ENCODE assay signal across 8 cellular contexts in the genomic region with DNA sequence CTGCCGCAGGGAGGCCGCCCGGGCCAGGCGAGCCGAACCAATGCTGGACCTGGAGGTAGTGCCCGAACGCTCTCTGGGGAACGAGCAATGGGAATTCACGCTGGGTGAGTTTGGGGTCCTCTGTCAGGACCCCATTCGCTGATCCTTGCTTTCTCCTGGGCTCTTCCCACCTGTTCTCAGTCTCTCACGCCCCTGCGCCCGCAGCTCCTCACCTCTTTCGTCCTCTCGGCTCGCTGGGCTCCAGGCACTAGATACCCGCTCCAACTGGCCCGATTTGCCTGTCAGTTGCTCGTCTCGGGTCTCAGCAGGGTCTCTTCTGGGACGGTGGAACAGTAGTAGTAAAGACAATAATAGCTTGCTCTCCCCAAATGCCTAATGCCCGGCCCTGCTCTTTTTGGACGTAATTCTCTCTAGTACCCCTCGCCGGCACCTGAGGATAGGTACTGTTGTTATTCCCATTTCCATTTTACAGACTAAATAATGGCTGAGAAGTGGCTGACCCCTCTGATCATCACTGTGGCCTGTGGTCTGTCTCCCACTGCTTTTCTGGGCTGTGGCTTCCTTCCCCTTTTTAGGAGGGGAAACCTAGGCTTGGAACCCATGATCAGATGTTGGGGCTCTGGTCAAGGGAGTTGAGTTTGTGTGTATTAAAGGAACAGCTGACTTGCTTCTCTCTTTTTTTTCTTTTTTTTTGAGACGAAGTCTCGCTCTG. TPM values are rescaled to one million over a fixed set of nuclear protein-coding genes. Genes with fewer than 3 reads are reported as not detected.
DNase-seq lines count a peak whose midpoint lies in the region; ATAC-seq and TF ChIP-seq lines count a peak whose summit lies in the region.

No MANE protein-coding gene starts in this region.

- H2AFZ ChIP-seq in PC-9, result peak overlapping the region; percentile 89

- H3K27me3 ChIP-seq in PC-9 (ENCODE audit: insufficient read depth, low read depth) (no peaks in the 10 kb centered on the region), duodenal mucosa (ENCODE audit: control insufficient read depth in 1 of 2, insufficient read depth in 2 of 2, low read length in 2 of 2) (no peaks in the 10 kb centered on the region), muscle layer of colon (ENCODE audit: control insufficient read depth in 1 of 2, insufficient read depth in 2 of 2, low read length in 2 of 2) (no peaks in the 10 kb centered on the region)

- H3K9ac ChIP-seq in duodenal mucosa (ENCODE audit: low read depth in 1 of 2, low read length in 2 of 2) (peak overlapping the region; percentile 70 to 93), muscle layer of colon (ENCODE audit: low read length) (peak overlapping the region; percentile 75)

- H3K79me2 ChIP-seq in PC-9 (ENCODE audit: low read depth), result peaks cover 55% of the 10 kb centered on the region

- H3F3A ChIP-seq in PC-9 (ENCODE audit: insufficient read depth, low read depth), result peaks cover 18% of the 10 kb centered on the region; the same call in 1 of the 2 replicates

- H3K27ac ChIP-seq in PC-9, result no peak overlapping the region
- no peak overlapping the region for H3K27ac ChIP-seq in duodenal mucosa (ENCODE audit: low read depth, low read length)
- H3K27ac ChIP-seq in muscle layer of colon (ENCODE audit: low read depth, low read length), result peak overlapping the region; percentile 16

- H3K4me2 ChIP-seq in PC-9, result peak overlapping the region; percentile 95

- no peaks in the 10 kb centered on the region for H3K9me3 ChIP-seq in PC-9 (ENCODE audit: insufficient read depth, low read depth)
- no peaks in the 10 kb centered on the region for H3K9me3 ChIP-seq in duodenal mucosa (ENCODE audit: control insufficient read depth in 1 of 2, low read length in 2 of 2)
- H3K9me3 ChIP-seq in muscle layer of colon (ENCODE audit: low read length), result no peaks in the 10 kb centered on the region

- H3K4me3 ChIP-seq in PC-9, result peak overlapping the region; percentile 79
- peak overlapping the region; percentile 89 to 99 for H3K4me3 ChIP-seq in duodenal mucosa (ENCODE audit: low read depth in 1 of 2, low read length in 2 of 2)
- H3K4me3 ChIP-seq in muscle layer of colon (ENCODE audit: low read depth in 1 of 2, low read length in 2 of 2), result peak overlapping the region; percentile 79 to 99

- POLR2A ChIA-PET in PC-9 (lab: Charles Lee; ENCODE audit: unreplicated experiment), result interaction anchor here (0.6 to 0.7 kb wide), 2 partner anchors 84 to 556 kb away, joined by 5 to 7 read pairs; no protein-coding TSS in a partner anchor

- H3K9me2 ChIP-seq in PC-9 (ENCODE audit: insufficient read depth), result no peaks in the 10 kb centered on the region

- intact Hi-C loops in PC-9 (cut with micrococcal nuclease; ENCODE audit: unreplicated experiment), result loop anchor here (5.0 kb wide), 1 partner anchor 47 kb away; the partner anchor contains the start of genes FBXL8 and TRADD

- CTCF ChIA-PET in PC-9 (lab: Charles Lee), result no interaction called here

- BruUV-seq in PC-9 (replicated peaks; lab: Mats Ljungman, UMichigan), result no TSS peak

- H3K4me1 ChIP-seq in PC-9 (replicated peaks; ENCODE audit: insufficient read depth) (peaks cover 39% of the 10 kb centered on the region), duodenal mucosa (ENCODE audit: control insufficient read depth in 1 of 2, insufficient read depth in 2 of 2, low read length in 2 of 2) (peaks cover 28% of the 10 kb centered on the region in 2 donors), muscle layer of colon (ENCODE audit: insufficient read depth, low read length) (peaks cover 12% of the 10 kb centered on the region)

- H3K36me3 ChIP-seq in PC-9 (ENCODE audit: low read depth) (no peaks in the 10 kb centered on the region), duodenal mucosa (ENCODE audit: control insufficient read depth in 1 of 2, insufficient read depth in 2 of 2, low read length in 2 of 2) (peaks cover 0 to 3% of the 10 kb centered on the region in 2 donors), muscle layer of colon (ENCODE audit: insufficient read depth, low read length) (peaks cover 4% of the 10 kb centered on the region)

- ATAC-seq in GM21786 (IDR thresholded peaks at IDR 0.05; ENCODE audit: unreplicated experiment), result peak; percentile 10
- no peak for ATAC-seq in GM19023 (IDR thresholded peaks at IDR 0.05; ENCODE audit: unreplicated experiment)

- no peak for TF ChIP-seq CTCF in PC-9 (conservative IDR thresholded peaks at IDR 0.05)

- in situ Hi-C loops in Caki2 (cut with HindIII; ENCODE audit: low pct_unique_long_range_greater_than_20kb, low sequenced_read_pairs), result no loop called here

- peak; percentile 6 for DNase-seq in Caki2 (ENCODE audit: low read depth)
- no peak for DNase-seq in PC-9
- DNase-seq in hepatic stellate cell (ENCODE audit: low spot score), result no peak
- no peak for DNase-seq in DMS153 (lab: John Stamatoyannopoulos, UW)

- H4K20me1 ChIP-seq in PC-9 (ENCODE audit: insufficient read depth), result peaks cover 17% of the 10 kb centered on the region; the same call in 1 of the 2 replicates

RNA-seq across cellular contexts. Expression of gene PHAF1, which starts 0.6 kb away (rescaled TPM):
- 10.3 and 12.0 TPM in 2 replicates for total RNA-seq in Caki2 (2014; rRNA removed; shearing (Covaris generic); ENCODE audit: low replicate concordance)
- total RNA-seq in PC-9 (2021), result 19.5 and 21.1 TPM in 2 replicates

RNA-seq across cellular contexts. Expression of gene B3GNT9, which starts 40.5 kb away (rescaled TPM):
- total RNA-seq in Caki2 (2014; rRNA removed; shearing (Covaris generic); ENCODE audit: low replicate concordance), result 1.1 and 3.3 TPM in 2 replicates
- total RNA-seq in PC-9 (2021), result 4.0 and 4.2 TPM in 2 replicates

RNA-seq across cellular contexts. Expression of gene TRADD, which starts 49.4 kb away (rescaled TPM):
- 58.8 and 77.6 TPM in 2 replicates for total RNA-seq in Caki2 (2014; rRNA removed; shearing (Covaris generic); ENCODE audit: low replicate concordance)
- 38.0 and 50.3 TPM in 2 replicates for total RNA-seq in PC-9 (2021)

RNA-seq across cellular contexts. Expression of gene FBXL8, which starts 49.5 kb away (rescaled TPM):
- 19.4 and 26.5 TPM in 2 replicates for total RNA-seq in Caki2 (2014; rRNA removed; shearing (Covaris generic); ENCODE audit: low replicate concordance)
- total RNA-seq in PC-9 (2021), result 53.2 and 54.4 TPM in 2 replicates

RNA-seq across cellular contexts. Expression of gene HSF4, which starts 54.3 kb away (rescaled TPM):
- 16.5 and 25.6 TPM in 2 replicates for total RNA-seq in Caki2 (2014; rRNA removed; shearing (Covaris generic); ENCODE audit: low replicate concordance)
- total RNA-seq in PC-9 (2021), result 96.9 and 100 TPM in 2 replicates
